In the genomic region with DNA sequence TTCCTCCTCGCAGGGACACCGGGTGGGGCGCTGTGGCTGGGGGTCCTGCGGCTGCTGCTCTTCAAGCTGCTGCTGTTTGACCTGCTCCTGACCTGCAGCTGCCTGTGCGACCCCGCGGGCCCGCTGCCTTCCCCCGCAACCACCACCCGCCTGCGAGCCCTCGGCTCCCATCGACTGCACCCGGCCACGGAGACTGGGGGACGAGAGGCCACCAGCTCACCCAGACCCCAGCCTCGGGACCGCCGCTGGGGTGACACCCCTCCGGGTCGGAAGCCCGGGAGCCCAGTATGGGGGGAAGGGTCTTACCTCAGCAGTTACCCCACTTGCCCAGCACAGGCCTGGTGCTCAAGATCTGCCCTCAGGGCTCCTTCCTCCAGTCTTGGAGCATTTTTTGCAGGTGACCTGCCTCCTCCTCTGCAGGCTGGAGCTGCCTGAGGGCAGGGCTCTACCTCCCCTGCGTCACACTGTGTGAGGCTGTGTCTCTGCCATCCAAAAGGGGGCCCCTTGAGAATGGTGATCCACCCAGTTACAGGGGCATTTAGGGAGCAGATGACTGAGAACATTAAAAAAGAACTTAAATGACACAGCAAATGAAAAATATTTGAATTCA, we compare ENCODE assay signal across 24 cellular contexts. TPM values are rescaled to one million over a fixed set of nuclear protein-coding genes. Genes with fewer than 3 reads are reported as not detected.
DNase-seq lines count a peak whose midpoint lies in the region; ATAC-seq and TF ChIP-seq lines count a peak whose summit lies in the region.
"Had no signal": no experiment of that assay in that cellular context is flagged by ENCODE, and none has a peak within 500 bp of the region (broad histone marks: within the 10 kb centered on the region; RNA-seq: fewer than 3 reads in every experiment).

No MANE protein-coding gene starts in this region.

- no peak overlapping the region for H2BK5ac ChIP-seq in mesendoderm (ENCODE audit: low read length)

- H3K27me3 ChIP-seq in BLaER1 treated with 17β-estradiol and CSF1 and Interleukin-3, amounts not matched to agents 10 nM and 100 nM: no peaks in the 10 kb centered on the region
- no peaks in the 10 kb centered on the region for H3K27me3 ChIP-seq in mesendoderm (ENCODE audit: insufficient read depth, low read length, poor library complexity)

- CTCF ChIA-PET in GM10248 (lab: Yijun Ruan, JAX): no interaction called here

- H3K79me2 ChIP-seq in mesendoderm (ENCODE audit: control insufficient read depth, insufficient read depth, low read length): peaks cover 2% of the 10 kb centered on the region

- no peak overlapping the region for H3K4ac ChIP-seq in mesendoderm (ENCODE audit: low read depth, low read length)

- H4K20me1 ChIP-seq in BLaER1 treated with 17β-estradiol and CSF1 and Interleukin-3, amounts not matched to agents 10 nM and 100 nM: peaks cover 0 to 2% (median under 1%) of the 10 kb centered on the region in 11 experiments; a peak in 7 of 22 replicates

- H3K36me3 Mint-ChIP-seq in activated naive CD8-positive, alpha-beta T cell treated with anti-CD3 and anti-CD28 coated beads for 36 hours: peaks cover 5% of the 10 kb centered on the region
- H3K36me3 Mint-ChIP-seq: CD14-positive monocyte had no signal

- peak overlapping the region; percentile 22 to 99 (median 82); a peak in 18 of 22 replicates for H3K27ac ChIP-seq in BLaER1 treated with 17β-estradiol and CSF1 and Interleukin-3, amounts not matched to agents 10 nM and 100 nM
- H3K27ac ChIP-seq in mesendoderm (ENCODE audit: low read depth, low read length): no peak overlapping the region
- H3K27ac ChIP-seq: skin epidermis, thoracic aorta had no signal

- H3K9me3 ChIP-seq in BLaER1 treated with 17β-estradiol and CSF1 and Interleukin-3, amounts not matched to agents 10 nM and 100 nM (replicated peaks in 1 of 11): no peaks in the 10 kb centered on the region
- H3K9me3 ChIP-seq: thoracic aorta had no signal

- H3K18ac ChIP-seq in mesendoderm (ENCODE audit: low read length): no peak overlapping the region

- H3K4me1 ChIP-seq in BLaER1 treated with 17β-estradiol and CSF1 and Interleukin-3, amounts not matched to agents 10 nM and 100 nM: peaks cover 60 to 73% (median 67%) of the 10 kb centered on the region in 10 experiments
- no peaks in the 10 kb centered on the region for H3K4me1 ChIP-seq in mesendoderm (ENCODE audit: control insufficient read depth, low read depth, low read length)

- peak overlapping the region; percentile 28 for H3K27ac Mint-ChIP-seq in activated naive CD8-positive, alpha-beta T cell treated with anti-CD3 and anti-CD28 coated beads for 36 hours

- DNase-seq in GM10248 (ENCODE audit: extremely low spot score) (peak; percentile 24), mesendoderm (peak; percentile 76), NCI-H526 treated with DMSO at 0.1 percent for 48 hours (lab: John Stamatoyannopoulos, UW) (no peak)
- no peak for DNase-seq in activated naive CD8-positive, alpha-beta T cell treated with anti-CD3 and anti-CD28 coated beads for 36 hours
- DNase-seq: activated CD4-positive, alpha-beta T cell treated with anti-CD3 and anti-CD28 coated beads for 1 hour; activated naive CD4-positive, alpha-beta T cell treated with anti-CD3 and anti-CD28 coated beads, Interleukin-2, amount 10 ng/mL, durations not matched to agents 7 days and 5 days; caudate nucleus; left cardiac atrium; mammary epithelial cell; NCI-H524; occipital lobe; stimulated activated CD4-positive, alpha-beta T cell treated with anti-CD3 and anti-CD28 coated beads, Interleukin-2, amount 100 ng/mL, for 24 hours; T-cell had no signal

- WGBS in mesendoderm (ENCODE audit: extremely low coverage, insufficient coverage, low lambda C conversion rate): no CpG with 5 or more reads among the region's 23 CpGs

- no peak overlapping the region for H2BK15ac ChIP-seq in mesendoderm (replicated peaks; ENCODE audit: low read depth)

- H3K79me1 ChIP-seq in mesendoderm (ENCODE audit: low read length): peaks cover 2% of the 10 kb centered on the region

- H3K4me3 ChIP-seq in BLaER1 treated with 17β-estradiol and CSF1 and Interleukin-3, amounts not matched to agents 10 nM and 100 nM: 0 out of 20 replicates have a peak overlapping the region, but pooled peaks of 1 of the 10 experiments have one; percentile 21
- no peak overlapping the region for H3K4me3 ChIP-seq in mesendoderm (ENCODE audit: low read length)
- H3K4me3 ChIP-seq: skin epidermis, thoracic aorta had no signal

- H4K5ac ChIP-seq in mesendoderm (ENCODE audit: low read length): no peak overlapping the region

- H3K4me1 Mint-ChIP-seq in activated naive CD8-positive, alpha-beta T cell treated with anti-CD3 and anti-CD28 coated beads for 36 hours: peaks cover 5% of the 10 kb centered on the region

- POLR2A ChIA-PET in GM10248 (lab: Yijun Ruan, JAX): no interaction called here

- no peaks in the 10 kb centered on the region for H3K27me3 Mint-ChIP-seq in activated naive CD8-positive, alpha-beta T cell treated with anti-CD3 and anti-CD28 coated beads for 36 hours
- H3K27me3 Mint-ChIP-seq: T-cell had no signal

- ATAC-seq in HG02981 (IDR thresholded peaks at IDR 0.05; ENCODE audit: unreplicated experiment): no peak
- ATAC-seq in GM21423 (IDR thresholded peaks at IDR 0.05; ENCODE audit: unreplicated experiment): no peak
- ATAC-seq: left cardiac atrium, T-cell had no signal

- no peak overlapping the region for H4K8ac ChIP-seq in mesendoderm (ENCODE audit: low read depth, low read length)

- H3K23ac ChIP-seq in mesendoderm (ENCODE audit: low read length): no peak overlapping the region

- no peak overlapping the region for H3K56ac ChIP-seq in mesendoderm (ENCODE audit: low read length)

- peak overlapping the region; percentile 62 to 99 (median 86) for H3K4me2 ChIP-seq in BLaER1 treated with 17β-estradiol and CSF1 and Interleukin-3, amounts not matched to agents 10 nM and 100 nM
- no peak overlapping the region for H3K4me2 ChIP-seq in mesendoderm (ENCODE audit: low read length)

- H3K9ac ChIP-seq in BLaER1 treated with 17β-estradiol and CSF1 and Interleukin-3, amounts not matched to agents 10 nM and 100 nM: peak overlapping the region; percentile 2 to 65 (median 42); a peak in 16 of 22 replicates
- no peak overlapping the region for H3K9ac ChIP-seq in mesendoderm (ENCODE audit: low read length)

- TF ChIP-seq CTCF in GM10248 (IDR thresholded peaks at IDR 0.05; ENCODE audit: control extremely low read depth, extremely low read depth, low read depth, missing control alignments): no peak

- no peak overlapping the region for H2AK5ac ChIP-seq in mesendoderm (ENCODE audit: low read length)

- no peaks in the 10 kb centered on the region for H3K36me3 ChIP-seq in BLaER1 treated with 17β-estradiol and CSF1 and Interleukin-3, amounts not matched to agents 10 nM and 100 nM
- no peaks in the 10 kb centered on the region for H3K36me3 ChIP-seq in mesendoderm (ENCODE audit: control insufficient read depth, insufficient read depth, low read length)
- H3K36me3 ChIP-seq: thoracic aorta had no signal

- H3K9me3 Mint-ChIP-seq in activated naive CD8-positive, alpha-beta T cell treated with anti-CD3 and anti-CD28 coated beads for 36 hours: no peaks in the 10 kb centered on the region
- H3K9me3 Mint-ChIP-seq: activated naive CD4-positive, alpha-beta T cell treated with anti-CD3 and anti-CD28 coated beads, Interleukin-2, amount 10 ng/mL, durations not matched to agents 7 days and 5 days; CD14-positive monocyte; T-cell had no signal

- H3K4me3 Mint-ChIP-seq in activated naive CD8-positive, alpha-beta T cell treated with anti-CD3 and anti-CD28 coated beads for 36 hours: no peak overlapping the region
- H3K4me3 Mint-ChIP-seq: activated naive CD4-positive, alpha-beta T cell treated with anti-CD3 and anti-CD28 coated beads, Interleukin-2, amount 10 ng/mL, durations not matched to agents 7 days and 5 days; CD14-positive monocyte; T-cell had no signal

- H2BK120ac ChIP-seq in mesendoderm (ENCODE audit: low read depth, low read length): no peak overlapping the region

RNA-seq across cellular contexts. Expression of a gene that starts 3.9 kb away (rescaled TPM):
- total RNA-seq in activated naive CD8-positive, alpha-beta T cell treated with anti-CD3 and anti-CD28 coated beads for 36 hours: 10 to 100 TPM; 53.6 to 55.7 TPM
- 42.5 TPM for polyA plus RNA-seq in mesendoderm (2013, experiment 1 of 2)
- polyA plus RNA-seq in mesendoderm (2013, experiment 2 of 2): 40.8 TPM

RNA-seq across cellular contexts. Expression of a gene that starts 9.5 kb away (rescaled TPM):
- total RNA-seq in activated naive CD8-positive, alpha-beta T cell treated with anti-CD3 and anti-CD28 coated beads for 36 hours: not detected
- polyA plus RNA-seq in mesendoderm (2013, experiment 1 of 2): not detected
- not detected for polyA plus RNA-seq in mesendoderm (2013, experiment 2 of 2)
- total RNA-seq: activated CD8-positive, alpha-beta memory T cell treated with anti-CD3 and anti-CD28 coated beads for 36 hours; astrocyte; dermis microvascular lymphatic vessel endothelial cell; G401; left cardiac atrium; mammary epithelial cell; occipital lobe; thoracic aorta had no signal
- polyA plus RNA-seq: AG04450, mammary epithelial cell had no signal

RNA-seq across cellular contexts. Expression of a gene that starts 35.2 kb away (rescaled TPM):
- total RNA-seq in activated naive CD8-positive, alpha-beta T cell treated with anti-CD3 and anti-CD28 coated beads for 36 hours: under 1 TPM; 0.20 to 0.35 TPM
- 0.21 TPM for polyA plus RNA-seq in mesendoderm (2013, experiment 1 of 2)
- polyA plus RNA-seq in mesendoderm (2013, experiment 2 of 2): 0.28 TPM
- total RNA-seq: occipital lobe had no signal

RNA-seq across cellular contexts. Expression of a gene that starts 45.9 kb away (rescaled TPM):
- 100 to 1,000 TPM; 193 to 200 TPM for total RNA-seq in activated naive CD8-positive, alpha-beta T cell treated with anti-CD3 and anti-CD28 coated beads for 36 hours
- 117 TPM for polyA plus RNA-seq in mesendoderm (2013, experiment 1 of 2)
- polyA plus RNA-seq in mesendoderm (2013, experiment 2 of 2): 115 TPM

RNA-seq across cellular contexts. Expression of a gene that starts 53.6 kb away (rescaled TPM):
- 10 to 100 TPM; 15.2 to 16.7 TPM for total RNA-seq in activated naive CD8-positive, alpha-beta T cell treated with anti-CD3 and anti-CD28 coated beads for 36 hours
- 3.7 TPM for polyA plus RNA-seq in mesendoderm (2013, experiment 1 of 2)
- polyA plus RNA-seq in mesendoderm (2013, experiment 2 of 2): 3.7 TPM

Comparison
In these comparisons a context has a peak if more than half of its experiments do, and no peak if none do; other contexts are left out.
1. DNase-seq: peak in GM10248 (single experiment) and mesendoderm (single experiment); none in activated naive CD8-positive, alpha-beta T cell treated with anti-CD3 and anti-CD28 coated beads for 36 hours (single experiment) and NCI-H526 treated with DMSO at 0.1 percent for 48 hours (single experiment).